In genomic region chr11:117179048-117179999, GRCh38 we compare ENCODE assay signal across 2 cellular contexts.
TF ChIP-seq lines count a peak whose summit lies in the region.

No MANE protein-coding gene starts in this region.

TF ChIP-seq in GM23338, 12 proteins besides CTCF, POLR2A, EP300 and RAD21:
- TF ChIP-seq ETS1 (IDR thresholded peaks at IDR 0.05) (no peak), ZNF462 (CRISPR knock-in tag; IDR thresholded peaks at IDR 0.05) (no peak), POLR2AphosphoS5 (IDR thresholded peaks at IDR 0.05; ENCODE audit: low read depth) (no peak), EZH2 (IDR thresholded peaks at IDR 0.05; ENCODE audit: low read depth, unreplicated experiment) (no peak), NANOG (IDR thresholded peaks at IDR 0.05; ENCODE audit: borderline replicate concordance) (no peak), REST (IDR thresholded peaks at IDR 0.05; ENCODE audit: unreplicated experiment) (no peak), JUNB (IDR thresholded peaks at IDR 0.05; ENCODE audit: unreplicated experiment) (no peak), CREB1 (CRISPR knock-in tag; IDR thresholded peaks at IDR 0.05; ENCODE audit: low read depth) (no peak)
TF ChIP-seq in GM23338: peak in this region for 0.

TF ChIP-seq in neural cell, 6 proteins besides CTCF, POLR2A, EP300 and RAD21:
- TF ChIP-seq REST (IDR thresholded peaks at IDR 0.05; ENCODE audit: borderline replicate concordance), result no peak
- TF ChIP-seq MXI1 (conservative IDR thresholded peaks at IDR 0.05; ENCODE audit: poor library complexity, severe bottlenecking), result peak; percentile 2
- no peak for TF ChIP-seq EZH2 (IDR thresholded peaks at IDR 0.05; ENCODE audit: borderline replicate concordance, insufficient read depth, low read length, poor library complexity, severe bottlenecking)
- TF ChIP-seq POLR2AphosphoS5 (IDR thresholded peaks at IDR 0.05), result no peak
